ENCODE assay signal across 23 cellular contexts in genomic region chr13:24505256-24505655, GRCh38. TPM values are rescaled to one million over a fixed set of nuclear protein-coding genes. Genes with fewer than 3 reads are reported as not detected.
DNase-seq lines count a peak whose midpoint lies in the region; ATAC-seq, FAIRE-seq and TF ChIP-seq lines count a peak whose summit lies in the region.
"Had no signal": no experiment of that assay in that cellular context is flagged by ENCODE, and none has a peak within 500 bp of the region (broad histone marks: within the 10 kb centered on the region; RNA-seq: fewer than 3 reads in every experiment).

No MANE protein-coding gene starts in this region.

- H3K36me3 ChIP-seq in lung (ENCODE audit: control insufficient read depth in 2 of 2, insufficient read depth in 2 of 2, low read length in 2 of 2) (peaks cover 0 to 13% of the 10 kb centered on the region in 2 donors), thyroid gland (no peaks in the 10 kb centered on the region)

- H3K27me3 ChIP-seq in lung (ENCODE audit: control insufficient read depth, insufficient read depth), result no peaks in the 10 kb centered on the region
- H3K27me3 ChIP-seq in thyroid gland, result no peaks in the 10 kb centered on the region
- H3K27me3 ChIP-seq: BLaER1, body of pancreas, stomach had no signal

- 46 to 67% methylated on average over 8 of the region's 8 CpGs for WGBS in lung, 2 donors
- WGBS in thyroid gland, 2 donors, result 89 to 95% methylated on average over 8 of the region's 8 CpGs

- ATAC-seq in lung (ENCODE audit: insufficient read depth, low FRiP score) (peak; percentile 14), GM18873 (IDR thresholded peaks at IDR 0.05; ENCODE audit: low FRiP score, unreplicated experiment) (no peak)
- ATAC-seq: body of pancreas had no signal

- H3K4me1 ChIP-seq in lung (ENCODE audit: control insufficient read depth in 2 of 2, insufficient read depth in 2 of 2, low read length in 2 of 2), result peaks cover 0 to 5% of the 10 kb centered on the region in 2 donors
- peaks cover 8 to 13% of the 10 kb centered on the region in 2 donors for H3K4me1 ChIP-seq in thyroid gland
- H3K4me1 ChIP-seq: body of pancreas had no signal

- intact Hi-C loops in thyroid gland (cut with DNase I), result no loop called here

- no peak for FAIRE-seq in H54 (lab: Jason Lieb, UNC)
- FAIRE-seq: colon, GM12892 had no signal

- DNase-seq in CD1c-positive myeloid dendritic cell (ENCODE audit: extremely low spot score) (peak; percentile 15), MV-4-11 (lab: John Stamatoyannopoulos, UW) (peak; percentile 29), amniotic epithelial cell (ENCODE audit: low read depth) (peak; percentile 72), lung (ENCODE audit: low spot score) (peak; percentile 33), SHP77 treated with DMSO at 0.1 percent for 48 hours (lab: John Stamatoyannopoulos, UW) (no peak), H54 (ENCODE audit: insufficient read length, low spot score) (no peak), thyroid gland (no peak)
- DNase-seq: activated CD4-positive, alpha-beta T cell treated with anti-CD3 and anti-CD28 coated beads, Interleukin-2, amount 50 U/mL, for 1 hour; activated naive CD8-positive, alpha-beta T cell treated with anti-CD3 and anti-CD28 coated beads for 36 hours; DND-41; GM23248; mammary epithelial cell; NCI-H1694; NCI-H2171 treated with DMSO at 0.1 percent for 48 hours; NCI-H69; stomach; trophoblast cell; WERI-Rb-1 had no signal

- TF ChIP-seq POLR2A in H54 (IDR thresholded peaks at IDR 0.05; ENCODE audit: low read depth, low read length) (no peak), thyroid gland (IDR thresholded peaks at IDR 0.05) (no peak)

- no peaks in the 10 kb centered on the region for H3K9me3 ChIP-seq in lung (ENCODE audit: control insufficient read depth in 2 of 2, insufficient read depth in 1 of 2, low read length in 1 of 2)
- no peaks in the 10 kb centered on the region for H3K9me3 ChIP-seq in thyroid gland
- H3K9me3 ChIP-seq: body of pancreas, stomach had no signal

- no peak for TF ChIP-seq CTCF in lung (IDR thresholded peaks at IDR 0.05; ENCODE audit: control extremely low read depth, extremely low read depth)
- TF ChIP-seq CTCF in thyroid gland (IDR thresholded peaks at IDR 0.05), result no peak

- H3K4me3 ChIP-seq in lung, result no peak overlapping the region
- no peak overlapping the region for H3K4me3 ChIP-seq in thyroid gland (replicated peaks in 1 of 3)
- H3K4me3 ChIP-seq: BLaER1, body of pancreas, GM23248 had no signal

- H3K27ac ChIP-seq in lung (ENCODE audit: low read depth in 1 of 2, low read length in 1 of 2) (no peak overlapping the region), thyroid gland (no peak overlapping the region)
- H3K27ac ChIP-seq: BLaER1, body of pancreas, GM23248, WERI-Rb-1 had no signal

RNA-seq across cellular contexts. Expression of gene PARP4, which starts 7.3 kb away (rescaled TPM):
- 10 to 100 TPM; 60.7 to 61.1 TPM for total RNA-seq in lung
- 10 to 100 TPM; 18.4 to 31.7 TPM for polyA plus RNA-seq in lung
- total RNA-seq in thyroid gland, result 10 to 100 TPM; 52.4 to 71.8 (median 58.6) TPM

Comparison
In these comparisons a context has a peak if more than half of its experiments do, and no peak if none do; other contexts are left out.
1. DNase-seq: peak in CD1c-positive myeloid dendritic cell (single experiment), MV-4-11 (single experiment), amniotic epithelial cell (single experiment) and lung (single experiment); none in SHP77 treated with DMSO at 0.1 percent for 48 hours (single experiment), H54 (single experiment) and thyroid gland (0 of 2).